Comparison of ENCODE assay signal across 8 cellular contexts in the genomic region with DNA sequence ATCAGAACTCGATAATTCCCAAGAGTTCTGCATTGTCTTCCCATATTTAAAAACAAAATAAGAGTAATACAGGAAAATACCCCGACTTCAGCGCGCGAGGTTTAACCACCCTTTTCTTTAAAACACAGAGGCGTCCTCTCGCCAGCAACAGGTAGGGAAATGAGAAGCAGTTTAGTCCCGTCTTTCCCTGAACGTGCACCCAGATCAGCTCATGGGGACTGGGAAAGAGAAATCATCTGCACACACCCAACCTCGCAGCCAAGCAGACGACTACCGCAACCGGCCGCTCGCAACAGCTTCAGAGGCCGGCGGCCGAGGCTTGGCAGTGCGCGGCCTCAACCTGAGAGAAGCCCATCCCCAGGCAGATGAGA. TPM values are rescaled to one million over a fixed set of nuclear protein-coding genes. Genes with fewer than 3 reads are reported as not detected.
A peak's percentile ranks its signal among the peaks of the same experiment; 100 is the strongest.
DNase-seq lines count a peak whose midpoint lies in the region; ATAC-seq and TF ChIP-seq lines count a peak whose summit lies in the region.

No MANE protein-coding gene starts in this region.

- no peak for TF ChIP-seq POLR2A in heart left ventricle (IDR thresholded peaks at IDR 0.05)
- TF ChIP-seq POLR2A in stomach (IDR thresholded peaks at IDR 0.05) = no peak

- peak overlapping the region; percentile 80 for H3K9ac ChIP-seq in iPS-20b (ENCODE audit: low read depth, low read length)

- H3K27ac ChIP-seq in heart left ventricle (peak overlapping the region; percentile 86 to 100 (median 98)), iPS-20b (ENCODE audit: low read length) (peak overlapping the region; percentile 91), stomach (peak overlapping the region; percentile 91 to 99 (median 99))

- TF ChIP-seq CTCF in heart left ventricle (IDR thresholded peaks at IDR 0.05) (no peak), stomach (IDR thresholded peaks at IDR 0.05) (no peak)

- DNase-seq in heart left ventricle (no peak), cardiac septum (ENCODE audit: low spot score) (no peak), stomach (no peak), amniotic stem cell (lab: John Stamatoyannopoulos, UW) (no peak), CD1c-positive myeloid dendritic cell (ENCODE audit: extremely low spot score) (no peak)
- no peak for DNase-seq in activated naive CD4-positive, alpha-beta T cell treated with anti-CD3 and anti-CD28 coated beads, Interleukin-2, amount 50 U/mL, for 72 hours (ENCODE audit: low spot score in 2 of 2)

- H3K27ac Mint-ChIP-seq in activated naive CD4-positive, alpha-beta T cell treated with anti-CD3 and anti-CD28 coated beads, Interleukin-2, amount 50 U/mL, for 72 hours = peak overlapping the region; percentile 95 to 98

- peaks cover 20 to 33% of the 10 kb centered on the region in 2 donors for H3K36me3 Mint-ChIP-seq in activated naive CD4-positive, alpha-beta T cell treated with anti-CD3 and anti-CD28 coated beads, Interleukin-2, amount 50 U/mL, for 72 hours

- H3K27me3 ChIP-seq in heart left ventricle = no peaks in the 10 kb centered on the region
- H3K27me3 ChIP-seq in iPS-20b (ENCODE audit: insufficient read depth, low read length) = no peaks in the 10 kb centered on the region
- H3K27me3 ChIP-seq in stomach = no peaks in the 10 kb centered on the region

- intact Hi-C loops in heart left ventricle (cut with DNase I) = loop anchor here (2.0 to 10.0 kb wide), 6 partner anchors 60 to 260 kb away; a partner anchor contains a TSS
- intact Hi-C loops in cardiac septum (cut with DNase I) = loop anchor here (1.0 to 10.0 kb wide), 2 partner anchors 190 to 260 kb away; a partner anchor contains a TSS
- intact Hi-C loops in stomach (cut with DNase I; ENCODE audit: low total_unique reads) = loop anchor here (10.0 kb wide), 1 partner anchor 260 kb away; a partner anchor contains a TSS

- peak in 2 of 4 donors; percentile 11 to 57 for ATAC-seq in heart left ventricle
- ATAC-seq in activated naive CD4-positive, alpha-beta T cell treated with anti-CD3 and anti-CD28 coated beads, Interleukin-2, amount 50 U/mL, for 72 hours = no peak
- no peak for ATAC-seq in HG02610 (IDR thresholded peaks at IDR 0.05; ENCODE audit: unreplicated experiment)

- peaks cover 0 to 21% (median 9%) of the 10 kb centered on the region in 9 donors for H3K36me3 ChIP-seq in heart left ventricle
- H3K36me3 ChIP-seq in iPS-20b (ENCODE audit: insufficient read depth, low read depth, low read length) = peaks cover 14% of the 10 kb centered on the region
- H3K36me3 ChIP-seq in stomach = peaks cover 0 to 21% (median 14%) of the 10 kb centered on the region in 4 donors

- no peaks in the 10 kb centered on the region for H3K9me3 Mint-ChIP-seq in activated naive CD4-positive, alpha-beta T cell treated with anti-CD3 and anti-CD28 coated beads, Interleukin-2, amount 50 U/mL, for 72 hours

- peak overlapping the region; percentile 77 to 97 (median 92) for H3K4me3 ChIP-seq in heart left ventricle
- peak overlapping the region; percentile 81 for H3K4me3 ChIP-seq in iPS-20b (ENCODE audit: low read length)
- H3K4me3 ChIP-seq in stomach = peak overlapping the region; percentile 73 to 97 (median 88)

- WGBS in heart left ventricle, 4 donors = 0 to 1% (median 0%) methylated on average over 16 to 20 of the region's 20 CpGs
- WGBS in stomach, 5 donors = 0 to 1% (median 0%) methylated on average over 15 to 20 of the region's 20 CpGs

- peaks cover 8 to 42% (median 33%) of the 10 kb centered on the region in 12 donors for H3K4me1 ChIP-seq in heart left ventricle
- H3K4me1 ChIP-seq in iPS-20b (ENCODE audit: insufficient read depth, low read length) = peaks cover 20% of the 10 kb centered on the region
- H3K4me1 ChIP-seq in stomach = peaks cover 11 to 44% (median 32%) of the 10 kb centered on the region in 4 donors

- no peak for TF ChIP-seq EP300 in stomach (IDR thresholded peaks at IDR 0.05)

- H3K9me3 ChIP-seq in heart left ventricle (no peaks in the 10 kb centered on the region), iPS-20b (ENCODE audit: insufficient read depth, low read depth, low read length) (no peaks in the 10 kb centered on the region), stomach (no peaks in the 10 kb centered on the region)

RNA-seq across cellular contexts. Expression of a gene that starts 0.7 kb away (rescaled TPM):
- 10 to 100 TPM; 16.6 to 39.4 (median 30.6) TPM for total RNA-seq in heart left ventricle
- polyA plus RNA-seq in heart left ventricle = 10 to 100 TPM; 11.7 to 18.8 TPM
- 43.0 TPM for total RNA-seq in cardiac septum
- 10 to 100 TPM; 55.8 to 79.4 TPM for total RNA-seq in activated naive CD4-positive, alpha-beta T cell treated with anti-CD3 and anti-CD28 coated beads, Interleukin-2, amount 50 U/mL, for 72 hours
- total RNA-seq in stomach = 100 to 1,000 TPM in 1 of 5 donors, 10 to 100 TPM in 3, 1 to 10 TPM in 1; 5.8 to 116 (median 30.3) TPM
- 10 to 100 TPM in 2 of 3 donors, 1 to 10 TPM in 1; 7.8 to 11.4 (median 10.2) TPM for polyA plus RNA-seq in stomach

RNA-seq across cellular contexts. Expression of a gene that starts 34.9 kb away (rescaled TPM):
- total RNA-seq in heart left ventricle (100 to 1,000 TPM; 105 to 240 (median 159) TPM), cardiac septum (196 TPM), stomach (under 1 TPM in 2 of 5 donors, not detected in 3; 0.37 to 0.43 TPM)
- polyA plus RNA-seq in heart left ventricle (100 to 1,000 TPM in 1 of 2 donors, 10 to 100 TPM in 1; 33.4 to 107 TPM), stomach (under 1 TPM in 2 of 3 donors, not detected in 1; 0.06 to 0.76 TPM)
- total RNA-seq in activated naive CD4-positive, alpha-beta T cell treated with anti-CD3 and anti-CD28 coated beads, Interleukin-2, amount 50 U/mL, for 72 hours = not detected

Comparison
In these comparisons a context has a peak if more than half of its experiments do, and no peak if none do; other contexts are left out.
1. RNA of a gene that starts 34.9 kb away (total RNA-seq): 196 TPM in cardiac septum (single experiment) and 105 to 240 TPM in heart left ventricle; not detected in activated naive CD4-positive, alpha-beta T cell treated with anti-CD3 and anti-CD28 coated beads, Interleukin-2, amount 50 U/mL, for 72 hours and 0.37 to 0.43 TPM in stomach; every median in the first group is over 10 times any median in the second.
2. Peak in every context shown above with its lines, with median percentiles within 50 percentile points of each other: H3K27ac ChIP-seq and H3K4me3 ChIP-seq.